20 cellular contexts compared by ENCODE assay signal in the genomic region with DNA sequence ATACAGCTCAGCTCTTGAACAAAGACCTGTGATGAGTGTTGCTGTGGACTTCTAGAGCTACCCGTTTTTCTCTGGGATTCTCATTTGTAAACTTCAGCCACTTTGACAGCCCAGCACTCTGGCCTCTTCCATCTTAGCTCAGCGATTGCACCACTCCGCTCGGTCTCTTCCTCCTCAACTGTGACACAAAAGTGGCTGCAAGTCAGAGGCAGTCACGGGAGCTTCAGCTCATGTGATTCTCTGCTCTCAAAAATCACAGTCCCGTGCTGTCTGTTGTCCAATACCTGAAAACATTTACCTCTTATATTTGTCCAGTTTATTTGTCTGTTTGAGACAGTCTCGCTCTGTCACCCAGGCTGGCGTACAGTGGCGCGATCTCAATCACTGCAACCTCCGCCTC.
A peak's percentile ranks its signal among the peaks of the same experiment; 100 is the strongest.
DNase-seq lines count a peak whose midpoint lies in the region; ATAC-seq and TF ChIP-seq lines count a peak whose summit lies in the region.
"Had no signal": no experiment of that assay in that cellular context is flagged by ENCODE, and none has a peak within 500 bp of the region (broad histone marks: within the 10 kb centered on the region; RNA-seq: fewer than 3 reads in every experiment).

No MANE protein-coding gene starts in this region.

- peaks cover 0 to 7% of the 10 kb centered on the region in 2 donors for H3K4me1 ChIP-seq in left lung
- H3K4me1 ChIP-seq in sigmoid colon: no peaks in the 10 kb centered on the region
- H3K4me1 ChIP-seq: BLaER1, HAP-1 had no signal

- peak; percentile 73 for DNase-seq in CD1c-positive myeloid dendritic cell (ENCODE audit: extremely low spot score)
- DNase-seq in NOMO-1 treated with DMSO at 0.1 percent for 48 hours (lab: John Stamatoyannopoulos, UW; ENCODE audit: unreplicated experiment): peak; percentile 42
- peak in 1 of 2 donors; percentile 73 for DNase-seq in left lung
- DNase-seq in sigmoid colon: peak; percentile 19
- DNase-seq in T-helper 2 cell: no peak
- no peak for DNase-seq in Ammon's horn (ENCODE audit: low spot score)
- DNase-seq in NCI-H69 (lab: John Stamatoyannopoulos, UW): no peak
- DNase-seq: Calu3; CD8-positive, alpha-beta memory T cell; DMS153; KG1; NCI-H1694 treated with DMSO at 0.1 percent for 48 hours; NCI-H2081 treated with DMSO at 0.1 percent for 48 hours; NCI-H2171 treated with DMSO at 0.1 percent for 48 hours; NCI-H526 had no signal

- TF ChIP-seq CTCF in left lung (IDR thresholded peaks at IDR 0.05) (no peak), sigmoid colon (IDR thresholded peaks at IDR 0.05) (no peak)

- WGBS in sigmoid colon, 2 donors: 77 to 88% methylated on average over 11 of the region's 11 CpGs

- ATAC-seq in left lung: peak; percentile 42
- ATAC-seq in HG03354 (IDR thresholded peaks at IDR 0.05; ENCODE audit: poor library complexity, severe bottlenecking, unreplicated experiment): no peak
- ATAC-seq: GM23338 had no signal

- no peak for TF ChIP-seq POLR2A in sigmoid colon (IDR thresholded peaks at IDR 0.05)

- H3K27me3 ChIP-seq in left lung (no peaks in the 10 kb centered on the region), sigmoid colon (no peaks in the 10 kb centered on the region)
- H3K27me3 ChIP-seq: BLaER1 had no signal

- intact Hi-C loops in left lung (cut with DNase I): no loop called here
- intact Hi-C loops in sigmoid colon (cut with DNase I): no loop called here

- H3K36me3 ChIP-seq in left lung: no peaks in the 10 kb centered on the region
- H3K36me3 ChIP-seq in sigmoid colon: no peaks in the 10 kb centered on the region
- H3K36me3 ChIP-seq: BLaER1, HAP-1 had no signal

- H3K4me3 ChIP-seq in left lung: no peak overlapping the region
- H3K4me3 ChIP-seq in sigmoid colon: no peak overlapping the region
- H3K4me3 ChIP-seq: BLaER1, GM23338, HAP-1 had no signal

- no peak for TF ChIP-seq EP300 in sigmoid colon (IDR thresholded peaks at IDR 0.05)

- H3K27ac ChIP-seq in left lung (peak overlapping the region; percentile 39 to 69), sigmoid colon (no peak overlapping the region)
- H3K27ac ChIP-seq: BLaER1, HL-60 had no signal

- peaks cover 0 to 16% of the 10 kb centered on the region in 2 donors for H3K9me3 ChIP-seq in left lung
- H3K9me3 ChIP-seq in sigmoid colon: no peaks in the 10 kb centered on the region
- H3K9me3 ChIP-seq: HAP-1 had no signal

Comparison
In these comparisons a context has a peak if more than half of its experiments do, and no peak if none do; other contexts are left out.
1. DNase-seq: peak in CD1c-positive myeloid dendritic cell (single experiment), NOMO-1 treated with DMSO at 0.1 percent for 48 hours (single experiment) and sigmoid colon (single experiment); none in T-helper 2 cell (0 of 5), Ammon's horn (single experiment) and NCI-H69 (single experiment).
2. H3K27ac ChIP-seq: peak in left lung (2 of 2); none in sigmoid colon (0 of 4).